ENCODE assay signal across 14 cellular contexts in genomic region chr6:16582437-16583150, GRCh38.
DNase-seq lines count a peak whose midpoint lies in the region; ATAC-seq and TF ChIP-seq lines count a peak whose summit lies in the region.
"Had no signal": no experiment of that assay in that cellular context is flagged by ENCODE, and none has a peak within 500 bp of the region (broad histone marks: within the 10 kb centered on the region; RNA-seq: fewer than 3 reads in every experiment).

No MANE protein-coding gene starts in this region.

- TF ChIP-seq POLR2A in gastrocnemius medialis (IDR thresholded peaks at IDR 0.05): no peak

- DNase-seq in EH (ENCODE audit: low read depth) (peak; percentile 23), gastrocnemius medialis (no peak), NCI-H2107 (lab: John Stamatoyannopoulos, UW) (no peak), WERI-Rb-1 (no peak)
- DNase-seq in CD4-positive, alpha-beta memory T cell: no peak
- DNase-seq: colonic mucosa, DMS 273 treated with DMSO at 0.1 percent for 48 hours, mesendoderm, NCI-H1105 treated with DMSO at 0.1 percent for 48 hours had no signal

- POLR2A ChIA-PET in CD4-positive, alpha-beta memory T cell (lab: Charles Lee; ENCODE audit: partially characterized antibody): no interaction called here

- H3K4me1 ChIP-seq in gastrocnemius medialis: peaks cover 0 to 10% of the 10 kb centered on the region in 2 donors
- peaks cover 6% of the 10 kb centered on the region for H3K4me1 ChIP-seq in CD4-positive, alpha-beta memory T cell (ENCODE audit: insufficient read depth, low read length)
- H3K4me1 ChIP-seq: colonic mucosa, suprapubic skin had no signal

- intact Hi-C loops in gastrocnemius medialis (cut with DNase I; ENCODE audit: low total_unique reads): no loop called here
- intact Hi-C loops in CD4-positive, alpha-beta memory T cell (cut with micrococcal nuclease): no loop called here

- H3K4me3 ChIP-seq in gastrocnemius medialis (peak overlapping the region in 3 of 4 donors; percentile 23 to 45 (median 35)), WERI-Rb-1 (ENCODE audit: low read depth, low read length) (no peak overlapping the region)
- no peak overlapping the region for H3K4me3 ChIP-seq in CD4-positive, alpha-beta memory T cell (ENCODE audit: low read length in 2 of 2)
- H3K4me3 ChIP-seq: suprapubic skin had no signal

- no peak overlapping the region for H3K4me3 Mint-ChIP-seq in CD4-positive, alpha-beta memory T cell

- H3K4me1 Mint-ChIP-seq in CD4-positive, alpha-beta memory T cell: peaks cover 10 to 28% (median 22%) of the 10 kb centered on the region in 4 donors

- in situ Hi-C loops in gastrocnemius medialis (cut with MboI; ENCODE audit: low sequenced_read_pairs in 4 of 4): no loop called here

- TF ChIP-seq CTCF in gastrocnemius medialis (IDR thresholded peaks at IDR 0.05 in 4 of 5, conservative IDR thresholded peaks at IDR 0.05 in 1 of 5) (no peak), WERI-Rb-1 (IDR thresholded peaks at IDR 0.05; ENCODE audit: low read depth, low read length) (no peak)

- H3K36me3 Mint-ChIP-seq in CD4-positive, alpha-beta memory T cell: peaks cover 51 to 57% of the 10 kb centered on the region in 2 donors

- peak overlapping the region in 2 of 7 donors; percentile 11 to 42 for H3K27ac Mint-ChIP-seq in CD4-positive, alpha-beta memory T cell

- no peaks in the 10 kb centered on the region for H3K9me3 Mint-ChIP-seq in CD4-positive, alpha-beta memory T cell

- ATAC-seq in HG03175 (IDR thresholded peaks at IDR 0.05; ENCODE audit: unreplicated experiment): peak; percentile 39
- ATAC-seq in gastrocnemius medialis: peak; percentile 72 to 88
- no peak for ATAC-seq in GM21515 (IDR thresholded peaks at IDR 0.05; ENCODE audit: unreplicated experiment)

- no peaks in the 10 kb centered on the region for H3K9me3 ChIP-seq in gastrocnemius medialis
- H3K9me3 ChIP-seq in WERI-Rb-1 (ENCODE audit: severe bottlenecking): no peaks in the 10 kb centered on the region
- H3K9me3 ChIP-seq in CD4-positive, alpha-beta memory T cell (ENCODE audit: control insufficient read depth in 1 of 2, low read length in 2 of 2): no peaks in the 10 kb centered on the region
- H3K9me3 ChIP-seq: colonic mucosa, suprapubic skin had no signal

- H3K27ac ChIP-seq in cingulate gyrus (ENCODE audit: low read depth, low read length) (peak overlapping the region; percentile 67), gastrocnemius medialis (peak overlapping the region in 3 of 4 donors; percentile 49 to 76 (median 69)), WERI-Rb-1 (no peak overlapping the region)
- no peak overlapping the region for H3K27ac ChIP-seq in CD4-positive, alpha-beta memory T cell (ENCODE audit: low read depth, low read length)
- H3K27ac ChIP-seq: colonic mucosa, suprapubic skin, VCaP had no signal

- H3K27me3 ChIP-seq in gastrocnemius medialis: no peaks in the 10 kb centered on the region
- H3K27me3 ChIP-seq in WERI-Rb-1 (ENCODE audit: insufficient read depth, low read depth, severe bottlenecking): peaks cover 3% of the 10 kb centered on the region
- no peaks in the 10 kb centered on the region for H3K27me3 ChIP-seq in CD4-positive, alpha-beta memory T cell (ENCODE audit: insufficient read depth, low read length)
- H3K27me3 ChIP-seq: colonic mucosa, suprapubic skin had no signal

- H3K27me3 Mint-ChIP-seq in CD4-positive, alpha-beta memory T cell: no peaks in the 10 kb centered on the region

- CTCF ChIA-PET in CD4-positive, alpha-beta memory T cell (lab: Charles Lee; ENCODE audit: partially characterized antibody): no interaction called here

- H3K36me3 ChIP-seq in gastrocnemius medialis: peaks cover 0 to 12% of the 10 kb centered on the region in 2 donors
- no peaks in the 10 kb centered on the region for H3K36me3 ChIP-seq in WERI-Rb-1
- no peaks in the 10 kb centered on the region for H3K36me3 ChIP-seq in CD4-positive, alpha-beta memory T cell (ENCODE audit: insufficient read depth, low read length)
- H3K36me3 ChIP-seq: colonic mucosa had no signal

Comparison
In these comparisons a context has a peak if more than half of its experiments do, and no peak if none do; other contexts are left out.
1. H3K27ac ChIP-seq: peak in cingulate gyrus (single experiment) and gastrocnemius medialis (3 of 4); none in WERI-Rb-1 (single experiment) and CD4-positive, alpha-beta memory T cell (single experiment).
2. H3K4me3 ChIP-seq: peak in gastrocnemius medialis (3 of 4); none in WERI-Rb-1 (single experiment) and CD4-positive, alpha-beta memory T cell (0 of 2).